8 cellular contexts compared by ENCODE assay signal in the genomic region with DNA sequence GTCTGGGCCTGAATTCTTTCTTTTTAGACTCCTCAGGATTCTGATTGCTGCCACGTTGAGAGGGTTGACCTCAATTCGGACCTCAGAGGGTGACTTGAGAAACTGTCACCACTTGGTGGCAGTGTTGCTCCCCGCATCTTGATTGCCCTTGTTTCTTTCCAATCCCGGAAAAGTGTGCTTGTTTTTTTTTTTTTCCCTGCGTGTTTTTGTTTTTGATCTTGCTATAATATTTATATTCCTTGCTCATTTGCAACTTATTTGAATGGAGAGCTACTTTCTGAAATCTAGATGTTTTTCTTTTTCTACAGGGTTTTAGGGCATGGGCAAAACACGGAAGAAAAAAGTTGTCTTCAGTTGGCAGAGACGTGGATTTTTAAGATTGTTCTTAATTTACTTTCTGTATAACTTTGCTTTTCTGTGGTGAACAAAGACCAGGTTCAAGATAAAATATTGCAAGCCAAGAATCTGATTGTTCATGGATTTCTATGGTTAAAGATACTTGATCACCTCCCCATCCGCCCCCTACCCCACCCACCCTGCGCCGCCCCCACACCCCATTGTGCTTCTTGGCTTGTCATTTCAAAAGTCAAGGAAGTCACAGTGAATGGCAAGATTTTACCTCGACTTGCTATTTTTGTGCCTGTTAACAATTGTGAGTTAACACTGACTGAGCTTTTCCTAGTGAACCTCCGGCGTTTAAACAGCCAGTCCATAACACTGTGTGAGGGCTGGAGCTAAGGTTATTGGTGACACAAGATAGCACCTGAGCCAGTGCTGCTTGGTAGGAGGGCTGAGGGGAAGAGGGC.
DNase-seq lines count a peak whose midpoint lies in the region; ATAC-seq and TF ChIP-seq lines count a peak whose summit lies in the region.

No MANE protein-coding gene starts in this region.

- no peak overlapping the region for H3K27ac ChIP-seq in OCI-LY7 (ENCODE audit: low read depth, low read length, poor library complexity, severe bottlenecking)
- H3K27ac ChIP-seq in esophagus muscularis mucosa (replicated peaks in 1 of 4): peak overlapping the region; percentile 22 to 63 (median 56)

- peaks cover 6 to 14% (median 14%) of the 10 kb centered on the region in 4 donors for H3K4me1 Mint-ChIP-seq in naive thymus-derived CD8-positive, alpha-beta T cell
- peaks cover 13 to 26% of the 10 kb centered on the region in 2 donors for H3K4me1 Mint-ChIP-seq in stimulated activated naive B cell treated with anti-CD40 and anti-IgM and Interleukin-4, amounts not matched to agents 10 μg/mL and 1 μg/mL and 100 μg/mL, for 72 hours

- WGBS in esophagus muscularis mucosa: 18% methylated on average over 13 of the region's 13 CpGs

- peaks cover 0 to 35% (median 5%) of the 10 kb centered on the region in 3 donors for H3K36me3 Mint-ChIP-seq in naive thymus-derived CD8-positive, alpha-beta T cell
- H3K36me3 Mint-ChIP-seq in stimulated activated naive B cell treated with anti-CD40 and anti-IgM and Interleukin-4, amounts not matched to agents 10 μg/mL and 1 μg/mL and 100 μg/mL, for 72 hours: peaks cover 45 to 48% of the 10 kb centered on the region in 2 donors

- H3K9me3 Mint-ChIP-seq in naive thymus-derived CD8-positive, alpha-beta T cell: no peaks in the 10 kb centered on the region
- H3K9me3 Mint-ChIP-seq in stimulated activated naive B cell treated with anti-CD40 and anti-IgM and Interleukin-4, amounts not matched to agents 10 μg/mL and 1 μg/mL and 100 μg/mL, for 72 hours: no peaks in the 10 kb centered on the region

- H3K4me2 ChIP-seq in OCI-LY7 (ENCODE audit: low read length): no peak overlapping the region

- POLR2A ChIA-PET in OCI-LY7 (lab: Charles Lee): interaction anchor here (0.6 to 1.0 kb wide), 4 partner anchors 26 to 659 kb away, joined by 3 to 5 read pairs (median 3); no protein-coding TSS in a partner anchor
- POLR2A ChIA-PET in naive thymus-derived CD8-positive, alpha-beta T cell (lab: Charles Lee): no interaction called here

- H3K79me2 ChIP-seq in OCI-LY7 (ENCODE audit: insufficient read depth, low read depth, low read length): no peaks in the 10 kb centered on the region

- intact Hi-C loops in OCI-LY7 (cut with micrococcal nuclease; ENCODE audit: unreplicated experiment): no loop called here
- intact Hi-C loops in esophagus muscularis mucosa (cut with DNase I): loop anchor here (5.0 to 10.0 kb wide), 3 partner anchors 253 to 670 kb away; no protein-coding TSS in a partner anchor

- TF ChIP-seq POLR2A in esophagus muscularis mucosa (IDR thresholded peaks at IDR 0.05; ENCODE audit: low read depth): no peak

- H3K4me3 ChIP-seq in OCI-LY7 (ENCODE audit: low read depth, low read length, poor library complexity, severe bottlenecking): no peak overlapping the region
- H3K4me3 ChIP-seq in esophagus muscularis mucosa: peak overlapping the region; percentile 28 to 46 (median 40)

- CTCF ChIA-PET in OCI-LY7 (lab: Charles Lee; ENCODE audit: unreplicated experiment): no interaction called here

- H3K9me3 ChIP-seq in OCI-LY7 (ENCODE audit: low read length) (no peaks in the 10 kb centered on the region), esophagus muscularis mucosa (no peaks in the 10 kb centered on the region)

- DNase-seq in ELR (ENCODE audit: low read depth) (peak; percentile 72), OCI-LY7 (ENCODE audit: low spot score) (peak; percentile 63), activated T-cell treated with anti-CD3 and anti-CD28 coated beads for 48 hours (ENCODE audit: low read depth) (peak; percentile 48), esophagus muscularis mucosa (ENCODE audit: extremely low spot score) (peak; percentile 96)
- DNase-seq in naive thymus-derived CD8-positive, alpha-beta T cell: peak; percentile 30 to 69 (median 50)
- DNase-seq in stimulated activated naive B cell treated with anti-CD40 and anti-IgM and Interleukin-4, amounts not matched to agents 10 μg/mL and 1 μg/mL and 100 μg/mL, for 72 hours: peak; percentile 17

- H3K27me3 Mint-ChIP-seq in naive thymus-derived CD8-positive, alpha-beta T cell: no peaks in the 10 kb centered on the region
- no peaks in the 10 kb centered on the region for H3K27me3 Mint-ChIP-seq in stimulated activated naive B cell treated with anti-CD40 and anti-IgM and Interleukin-4, amounts not matched to agents 10 μg/mL and 1 μg/mL and 100 μg/mL, for 72 hours

- H3K36me3 ChIP-seq in OCI-LY7 (ENCODE audit: insufficient read depth, low read length): peaks cover 98% of the 10 kb centered on the region
- peaks cover 7 to 34% (median 22%) of the 10 kb centered on the region in 4 donors for H3K36me3 ChIP-seq in esophagus muscularis mucosa

- TF ChIP-seq EP300 in esophagus muscularis mucosa (IDR thresholded peaks at IDR 0.05): no peak

- no peak overlapping the region for H2AFZ ChIP-seq in OCI-LY7 (ENCODE audit: low read length)

- H3K4me3 Mint-ChIP-seq in naive thymus-derived CD8-positive, alpha-beta T cell: peak overlapping the region; percentile 73 to 95 (median 84)
- peak overlapping the region; percentile 39 to 83 for H3K4me3 Mint-ChIP-seq in stimulated activated naive B cell treated with anti-CD40 and anti-IgM and Interleukin-4, amounts not matched to agents 10 μg/mL and 1 μg/mL and 100 μg/mL, for 72 hours

- peak overlapping the region in 9 of 10 donors; percentile 14 to 91 (median 71) for H3K27ac Mint-ChIP-seq in naive thymus-derived CD8-positive, alpha-beta T cell
- H3K27ac Mint-ChIP-seq in stimulated activated naive B cell treated with anti-CD40 and anti-IgM and Interleukin-4, amounts not matched to agents 10 μg/mL and 1 μg/mL and 100 μg/mL, for 72 hours: peak overlapping the region; percentile 77

- TF ChIP-seq CTCF in OCI-LY7 (conservative IDR thresholded peaks at IDR 0.05; ENCODE audit: low read length) (peak; percentile 97), esophagus muscularis mucosa (IDR thresholded peaks at IDR 0.05) (peak; percentile 72 to 84 (median 83))

- no peaks in the 10 kb centered on the region for H4K20me1 ChIP-seq in OCI-LY7 (ENCODE audit: insufficient read depth, low read length)

- BruUV-seq in OCI-LY7 (replicated peaks; lab: Mats Ljungman, UMichigan): no TSS peak

- H3K4me1 ChIP-seq in OCI-LY7 (ENCODE audit: insufficient read depth, low read length, poor library complexity, severe bottlenecking) (no peaks in the 10 kb centered on the region), esophagus muscularis mucosa (peaks cover 4 to 37% (median 18%) of the 10 kb centered on the region in 4 donors)

- no peaks in the 10 kb centered on the region for H3K27me3 ChIP-seq in esophagus muscularis mucosa

- ATAC-seq in HG03342 (IDR thresholded peaks at IDR 0.05; ENCODE audit: unreplicated experiment): peak; percentile 58
- peak; percentile 72 to 79 for ATAC-seq in naive thymus-derived CD8-positive, alpha-beta T cell
- ATAC-seq in stimulated activated naive B cell treated with anti-CD40 and anti-IgM and Interleukin-4, amounts not matched to agents 10 μg/mL and 1 μg/mL and 100 μg/mL, for 72 hours (replicated peaks): peak; percentile 66 to 73
- ATAC-seq in HG02571 (IDR thresholded peaks at IDR 0.05; ENCODE audit: unreplicated experiment): no peak

- no peaks in the 10 kb centered on the region for H3K9me2 ChIP-seq in OCI-LY7 (ENCODE audit: insufficient read depth, low read length)

Comparison
In these comparisons a context has a peak if more than half of its experiments do, and no peak if none do; other contexts are left out.
1. DNase-seq: peak in every context shown above with its lines; median percentile 96 in esophagus muscularis mucosa; 72 in ELR; 63 in OCI-LY7; 50 in naive thymus-derived CD8-positive, alpha-beta T cell; 48 in activated T-cell treated with anti-CD3 and anti-CD28 coated beads for 48 hours; 17 in stimulated activated naive B cell treated with anti-CD40 and anti-IgM and Interleukin-4, amounts not matched to agents 10 μg/mL and 1 μg/mL and 100 μg/mL, for 72 hours.